In genomic region chr11:65501005-65501529, GRCh38 we compare ENCODE assay signal across 9 cellular contexts. TPM values are rescaled to one million over a fixed set of nuclear protein-coding genes. Genes with fewer than 3 reads are reported as not detected.
A peak's percentile ranks its signal among the peaks of the same experiment; 100 is the strongest.
DNase-seq lines count a peak whose midpoint lies in the region; ATAC-seq and TF ChIP-seq lines count a peak whose summit lies in the region.
"Had no signal": no experiment of that assay in that cellular context is flagged by ENCODE, and none has a peak within 500 bp of the region (broad histone marks: within the 10 kb centered on the region; RNA-seq: fewer than 3 reads in every experiment).

No MANE protein-coding gene starts in this region.

- H3K27ac ChIP-seq in PC-3 (ENCODE audit: low read length) (peak overlapping the region; percentile 95), esophagus muscularis mucosa (replicated peaks in 1 of 4) (peak overlapping the region; percentile 95 to 99 (median 98))

- H3K36me3 ChIP-seq in PC-3 (ENCODE audit: low read depth, low read length): peaks cover 68% of the 10 kb centered on the region
- H3K36me3 ChIP-seq in esophagus muscularis mucosa: peaks cover 34 to 60% (median 51%) of the 10 kb centered on the region in 4 donors

- POLR2A ChIA-PET in PC-3 (lab: Charles Lee; ENCODE audit: unreplicated experiment): interaction anchor here (0.5 to 2.3 kb wide), 6 partner anchors 9 to 162 kb away, joined by 3 to 21 read pairs (median 7); no protein-coding TSS in a partner anchor

- TSS peak; percentile 16 for BruUV-seq in PC-3 (replicated peaks; lab: Mats Ljungman, UMichigan)

- peaks cover 95% of the 10 kb centered on the region for H3K79me2 ChIP-seq in PC-3 (ENCODE audit: low read length)

- H3K4me1 ChIP-seq in PC-3 (ENCODE audit: insufficient read depth, low read length) (peaks cover 56% of the 10 kb centered on the region), esophagus muscularis mucosa (peaks cover 19 to 33% (median 30%) of the 10 kb centered on the region in 4 donors)

- H3K27me3 ChIP-seq in PC-3 (ENCODE audit: low read length): no peaks in the 10 kb centered on the region
- no peaks in the 10 kb centered on the region for H3K27me3 ChIP-seq in esophagus muscularis mucosa

- H3K9me3 ChIP-seq in PC-3 (ENCODE audit: low read length) (no peaks in the 10 kb centered on the region), esophagus muscularis mucosa (no peaks in the 10 kb centered on the region)

- CTCF ChIA-PET in PC-3 (lab: Charles Lee): interaction anchor here (1.0 kb wide), 1 partner anchor 30 kb away, joined by 3 read pairs; no protein-coding TSS in a partner anchor

- no peak overlapping the region for H2AFZ ChIP-seq in PC-3 (ENCODE audit: low read length)

- peak overlapping the region; percentile 97 for H3K9ac ChIP-seq in PC-3 (ENCODE audit: low read length)

- peak overlapping the region; percentile 95 for H3K4me3 ChIP-seq in PC-3 (ENCODE audit: low read length)
- peak overlapping the region; percentile 72 to 82 (median 76) for H3K4me3 ChIP-seq in esophagus muscularis mucosa
- peak overlapping the region; percentile 99 for H3K4me3 ChIP-seq in retinal pigment epithelial cell (ENCODE audit: low read length)

- peaks cover 68% of the 10 kb centered on the region for H3F3A ChIP-seq in PC-3 (ENCODE audit: low read length, unreplicated experiment)

- no peak for TF ChIP-seq EP300 in esophagus muscularis mucosa (IDR thresholded peaks at IDR 0.05)

- WGBS in esophagus muscularis mucosa: under 1% methylated on average over 4 of the region's 4 CpGs

- ATAC-seq in PC-3: no peak
- ATAC-seq in HG03045 (IDR thresholded peaks at IDR 0.05; ENCODE audit: unreplicated experiment): no peak

- TF ChIP-seq POLR2A in esophagus muscularis mucosa (IDR thresholded peaks at IDR 0.05; ENCODE audit: low read depth): no peak

- TF ChIP-seq CTCF in PC-3 (conservative IDR thresholded peaks at IDR 0.05; ENCODE audit: low read depth, low read length): no peak
- TF ChIP-seq CTCF in esophagus muscularis mucosa (IDR thresholded peaks at IDR 0.05): no peak
- TF ChIP-seq CTCF in retinal pigment epithelial cell (conservative IDR thresholded peaks at IDR 0.05; ENCODE audit: low read depth, low read length): no peak

- peak overlapping the region; percentile 90 for H3K4me2 ChIP-seq in PC-3 (ENCODE audit: low read length)

- intact Hi-C loops in PC-3 (cut with micrococcal nuclease) (no loop called here), esophagus muscularis mucosa (cut with DNase I) (no loop called here)

- H4K20me1 ChIP-seq in PC-3 (ENCODE audit: low read length): peaks cover 71% of the 10 kb centered on the region

- H3K9me2 ChIP-seq in PC-3 (replicated peaks; ENCODE audit: low read length): no peaks in the 10 kb centered on the region

- DNase-seq in GM04504 (ENCODE audit: low read depth) (peak; percentile 36), PC-3 (no peak), esophagus muscularis mucosa (ENCODE audit: extremely low spot score) (no peak), retinal pigment epithelial cell (ENCODE audit: low read depth) (no peak), NOMO-1 treated with dmso at 0.1 percent for 144 hours (lab: John Stamatoyannopoulos, UW; ENCODE audit: unreplicated experiment) (no peak), D341Med (ENCODE audit: low spot score) (no peak)
- DNase-seq in activated effector memory CD4-positive, alpha-beta T cell treated with Interleukin-2 at 50 U/mL for 16 hours: no peak
- DNase-seq: naive B cell had no signal

RNA-seq across cellular contexts. Expression of gene MALAT1, which starts 2.2 kb away (rescaled TPM):
- 1,345 and 2,062 TPM in 2 replicates for total RNA-seq in PC-3 (2014; rRNA removed)
- over 10,000 TPM in 1 of 4 donors, 1,000 to 10,000 TPM in 3; 2,724 to 15,405 (median 5,373) TPM for total RNA-seq in esophagus muscularis mucosa

RNA-seq across cellular contexts. Expression of gene SCYL1, which starts 23.8 kb away (rescaled TPM):
- total RNA-seq in PC-3 (2014; rRNA removed): 201 and 262 TPM in 2 replicates
- total RNA-seq in esophagus muscularis mucosa: 100 to 1,000 TPM in 2 of 4 donors, 10 to 100 TPM in 2; 74.3 to 115 (median 104) TPM

RNA-seq across cellular contexts. Expression of gene LTBP3, which starts 57.1 kb away (rescaled TPM):
- total RNA-seq in PC-3 (2014; rRNA removed): 197 and 233 TPM in 2 replicates
- 100 to 1,000 TPM; 107 to 208 (median 137) TPM for total RNA-seq in esophagus muscularis mucosa
